ENCODE assay signal across 1 cellular context in genomic region chr6:38702471-38703397, GRCh38.
TF ChIP-seq lines count a peak whose summit lies in the region.

GLO1 (minus strand) TSS chr6:38703145; CDS start chr6:38703054, 91 bp downstream.

TF ChIP-seq in K562, 482 proteins besides CTCF, POLR2A, EP300 and RAD21 (continued from another document and continues in another):
- TF ChIP-seq, protein P1, sequence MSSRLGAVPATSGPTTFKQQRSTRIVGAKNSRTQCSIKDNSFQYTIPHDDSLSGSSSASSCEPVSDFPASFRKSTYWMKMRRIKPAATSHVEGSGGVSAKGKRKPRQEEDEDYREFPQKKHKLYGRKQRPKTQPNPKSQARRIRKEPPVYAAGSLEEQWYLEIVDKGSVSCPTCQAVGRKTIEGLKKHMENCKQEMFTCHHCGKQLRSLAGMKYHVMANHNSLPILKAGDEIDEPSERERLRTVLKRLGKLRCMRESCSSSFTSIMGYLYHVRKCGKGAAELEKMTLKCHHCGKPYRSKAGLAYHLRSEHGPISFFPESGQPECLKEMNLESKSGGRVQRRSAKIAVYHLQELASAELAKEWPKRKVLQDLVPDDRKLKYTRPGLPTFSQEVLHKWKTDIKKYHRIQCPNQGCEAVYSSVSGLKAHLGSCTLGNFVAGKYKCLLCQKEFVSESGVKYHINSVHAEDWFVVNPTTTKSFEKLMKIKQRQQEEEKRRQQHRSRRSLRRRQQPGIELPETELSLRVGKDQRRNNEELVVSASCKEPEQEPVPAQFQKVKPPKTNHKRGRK (tag; IDR thresholded peaks at IDR 0.05), result no peak
- TF ChIP-seq TGIF2 (CRISPR knock-in tag; IDR thresholded peaks at IDR 0.05) (peak; percentile 93; the same call in 1 of the 2 replicates), SIN3B (IDR thresholded peaks at IDR 0.05; ENCODE audit: low read depth) (0 out of 2 replicates have a peak, but pooled peaks have one; percentile 11), CHD7 (IDR thresholded peaks at IDR 0.05; ENCODE audit: low read depth, low read length) (no peak), MCM2 (IDR thresholded peaks at IDR 0.05; ENCODE audit: low read depth) (no peak), BCL6 (CRISPR knock-in tag; IDR thresholded peaks at IDR 0.05) (no peak), POLR2G (IDR thresholded peaks at IDR 0.05; ENCODE audit: low read depth, low read length) (peak; percentile 100), SIRT6 (IDR thresholded peaks at IDR 0.05; ENCODE audit: low read depth, low read length) (no peak), MTF1 (CRISPR knock-in tag; IDR thresholded peaks at IDR 0.05; ENCODE audit: borderline replicate concordance) (no peak), BACH1 (tag; IDR thresholded peaks at IDR 0.05) (no peak), ZNF639 (CRISPR knock-in tag; conservative IDR thresholded peaks at IDR 0.05 in 1 of 2, IDR thresholded peaks at IDR 0.05 in 1 of 2) (0 out of 4 replicates have a peak, but pooled peaks of 1 of the 2 experiments have one; percentile 34), ZNF311 (CRISPR knock-in tag; IDR thresholded peaks at IDR 0.05) (no peak), SUPT5H (IDR thresholded peaks at IDR 0.05) (peak; percentile 98), L3MBTL2 (IDR thresholded peaks at IDR 0.05) (peak; percentile 99), SETDB1 (IDR thresholded peaks at IDR 0.05; ENCODE audit: low read length) (peak; percentile 60), GATAD2A (IDR thresholded peaks at IDR 0.05) (no peak), ID3 (CRISPR knock-in tag; IDR thresholded peaks at IDR 0.05) (no peak), ID3 (tag; IDR thresholded peaks at IDR 0.05) (peak; percentile 85), PHF21A (IDR thresholded peaks at IDR 0.05; ENCODE audit: borderline replicate concordance, low read depth) (0 out of 2 replicates have a peak, but pooled peaks have one; percentile 33), TRIM28 (IDR thresholded peaks at IDR 0.05) (no peak), SMAD4 (CRISPR knock-in tag; conservative IDR thresholded peaks at IDR 0.05) (peak; percentile 74), ZNF780A (CRISPR knock-in tag; IDR thresholded peaks at IDR 0.05) (no peak), KLF13 (tag; IDR thresholded peaks at IDR 0.05; ENCODE audit: borderline replicate concordance, low read depth) (peak; percentile 59; the same call in 1 of the 2 replicates), ZHX1 (conservative IDR thresholded peaks at IDR 0.05; ENCODE audit: low read length) (no peak), LEF1 (IDR thresholded peaks at IDR 0.05) (no peak), ZNF124 (CRISPR knock-in tag; IDR thresholded peaks at IDR 0.05) (no peak), CBX3 (IDR thresholded peaks at IDR 0.05; ENCODE audit: borderline replicate concordance in 1 of 2, low read length in 2 of 2) (peak in 1 of 2 experiments; percentile 69; a peak in 1 of 3 replicates), NCOA4 (IDR thresholded peaks at IDR 0.05; ENCODE audit: partially characterized antibody) (no peak), GABPB2 (CRISPR knock-in tag; conservative IDR thresholded peaks at IDR 0.05) (no peak), ZNF347 (CRISPR knock-in tag; IDR thresholded peaks at IDR 0.05; ENCODE audit: low read depth) (no peak), HMGN3 (IDR thresholded peaks at IDR 0.05; ENCODE audit: borderline replicate concordance, extremely low read depth, insufficient read length, low read depth, low read length) (peak; percentile 89), ZBTB8A (IDR thresholded peaks at IDR 0.05; ENCODE audit: partially characterized antibody) (no peak), TFAP4 (CRISPR knock-in tag; IDR thresholded peaks at IDR 0.05; ENCODE audit: borderline replicate concordance) (peak; percentile 81), HMG20B (CRISPR knock-in tag; IDR thresholded peaks at IDR 0.05) (no peak), ZNF212 (CRISPR knock-in tag; IDR thresholded peaks at IDR 0.05) (0 out of 2 replicates have a peak, but pooled peaks have one; percentile 18)
- TF ChIP-seq, protein P2, sequence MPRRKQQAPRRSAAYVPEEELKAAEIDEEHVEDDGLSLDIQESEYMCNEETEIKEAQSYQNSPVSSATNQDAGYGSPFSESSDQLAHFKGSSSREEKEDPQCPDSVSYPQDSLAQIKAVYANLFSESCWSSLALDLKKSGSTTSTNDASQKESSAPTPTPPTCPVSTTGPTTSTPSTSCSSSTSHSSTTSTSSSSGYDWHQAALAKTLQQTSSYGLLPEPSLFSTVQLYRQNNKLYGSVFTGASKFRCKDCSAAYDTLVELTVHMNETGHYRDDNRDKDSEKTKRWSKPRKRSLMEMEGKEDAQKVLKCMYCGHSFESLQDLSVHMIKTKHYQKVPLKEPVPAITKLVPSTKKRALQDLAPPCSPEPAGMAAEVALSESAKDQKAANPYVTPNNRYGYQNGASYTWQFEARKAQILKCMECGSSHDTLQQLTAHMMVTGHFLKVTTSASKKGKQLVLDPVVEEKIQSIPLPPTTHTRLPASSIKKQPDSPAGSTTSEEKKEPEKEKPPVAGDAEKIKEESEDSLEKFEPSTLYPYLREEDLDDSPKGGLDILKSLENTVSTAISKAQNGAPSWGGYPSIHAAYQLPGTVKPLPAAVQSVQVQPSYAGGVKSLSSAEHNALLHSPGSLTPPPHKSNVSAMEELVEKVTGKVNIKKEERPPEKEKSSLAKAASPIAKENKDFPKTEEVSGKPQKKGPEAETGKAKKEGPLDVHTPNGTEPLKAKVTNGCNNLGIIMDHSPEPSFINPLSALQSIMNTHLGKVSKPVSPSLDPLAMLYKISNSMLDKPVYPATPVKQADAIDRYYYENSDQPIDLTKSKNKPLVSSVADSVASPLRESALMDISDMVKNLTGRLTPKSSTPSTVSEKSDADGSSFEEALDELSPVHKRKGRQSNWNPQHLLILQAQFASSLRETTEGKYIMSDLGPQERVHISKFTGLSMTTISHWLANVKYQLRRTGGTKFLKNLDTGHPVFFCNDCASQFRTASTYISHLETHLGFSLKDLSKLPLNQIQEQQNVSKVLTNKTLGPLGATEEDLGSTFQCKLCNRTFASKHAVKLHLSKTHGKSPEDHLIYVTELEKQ (CRISPR knock-in tag; IDR thresholded peaks at IDR 0.05), result no peak
- TF ChIP-seq, protein P3, sequence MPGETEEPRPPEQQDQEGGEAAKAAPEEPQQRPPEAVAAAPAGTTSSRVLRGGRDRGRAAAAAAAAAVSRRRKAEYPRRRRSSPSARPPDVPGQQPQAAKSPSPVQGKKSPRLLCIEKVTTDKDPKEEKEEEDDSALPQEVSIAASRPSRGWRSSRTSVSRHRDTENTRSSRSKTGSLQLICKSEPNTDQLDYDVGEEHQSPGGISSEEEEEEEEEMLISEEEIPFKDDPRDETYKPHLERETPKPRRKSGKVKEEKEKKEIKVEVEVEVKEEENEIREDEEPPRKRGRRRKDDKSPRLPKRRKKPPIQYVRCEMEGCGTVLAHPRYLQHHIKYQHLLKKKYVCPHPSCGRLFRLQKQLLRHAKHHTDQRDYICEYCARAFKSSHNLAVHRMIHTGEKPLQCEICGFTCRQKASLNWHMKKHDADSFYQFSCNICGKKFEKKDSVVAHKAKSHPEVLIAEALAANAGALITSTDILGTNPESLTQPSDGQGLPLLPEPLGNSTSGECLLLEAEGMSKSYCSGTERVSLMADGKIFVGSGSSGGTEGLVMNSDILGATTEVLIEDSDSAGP (CRISPR knock-in tag; IDR thresholded peaks at IDR 0.05), result no peak
